ENCODE assay signal across 19 cellular contexts in genomic region chr19:32195706-32196610, GRCh38.
A peak's percentile ranks its signal among the peaks of the same experiment; 100 is the strongest.
DNase-seq lines count a peak whose midpoint lies in the region; ATAC-seq and TF ChIP-seq lines count a peak whose summit lies in the region.
"Had no signal": no experiment of that assay in that cellular context is flagged by ENCODE, and none has a peak within 500 bp of the region (broad histone marks: within the 10 kb centered on the region; RNA-seq: fewer than 3 reads in every experiment).

No MANE protein-coding gene starts in this region.

- no peaks in the 10 kb centered on the region for H3K79me1 ChIP-seq in H9 (ENCODE audit: insufficient read depth, low read depth, low read length, poor library complexity, severe bottlenecking)

- no peak for TF ChIP-seq CTCF in H9 (conservative IDR thresholded peaks at IDR 0.05)
- TF ChIP-seq CTCF in osteocyte (IDR thresholded peaks at IDR 0.05), result no peak
- TF ChIP-seq CTCF in type B pancreatic cell (conservative IDR thresholded peaks at IDR 0.05), result no peak

- no peak overlapping the region for H3K23ac ChIP-seq in H9 (ENCODE audit: insufficient read length, low read depth, low read length)

- H3K14ac ChIP-seq in H9 (ENCODE audit: insufficient read depth, low read length), result peak overlapping the region; percentile 40; the same call in 1 of the 2 replicates

- H3K9me3 Mint-ChIP-seq in H9 (peaks cover 0 to 6% of the 10 kb centered on the region in 2 experiments; a peak in 3 of 5 replicates), osteocyte (ENCODE audit: unreplicated experiment) (no peaks in the 10 kb centered on the region), type B pancreatic cell (peaks cover 4% of the 10 kb centered on the region)
- H3K9me3 Mint-ChIP-seq: CD8-positive, alpha-beta T cell had no signal

- H4K20me1 ChIP-seq in H9 (ENCODE audit: control insufficient read depth, insufficient read depth, insufficient read length), result no peaks in the 10 kb centered on the region
- H4K20me1 ChIP-seq: BLaER1 treated with 17β-estradiol and CSF1 and Interleukin-3, amounts not matched to agents 10 nM and 100 nM had no signal

- H3K23me2 ChIP-seq in H9 (ENCODE audit: insufficient read length, low read depth, low read length, poor library complexity, severe bottlenecking), result no peaks in the 10 kb centered on the region

- no peaks in the 10 kb centered on the region for H3K27me3 ChIP-seq in H9 (ENCODE audit: insufficient read depth, low read length)
- H3K27me3 ChIP-seq: BLaER1 treated with 17β-estradiol and CSF1 and Interleukin-3, amounts not matched to agents 10 nM and 100 nM had no signal

- no peak overlapping the region for H2BK15ac ChIP-seq in H9 (ENCODE audit: low read depth, low read length)

- no peak for DNase-seq in H9
- DNase-seq in islet precursor cell, result peak; percentile 28
- peak; percentile 68 for DNase-seq in osteocyte (ENCODE audit: extremely low spot score, unreplicated experiment)
- peak; percentile 42 for DNase-seq in type B pancreatic cell (ENCODE audit: extremely low spot score, unreplicated experiment)
- DNase-seq in midbrain (lab: John Stamatoyannopoulos, UW), result no peak
- DNase-seq: Calu3; CD8-positive, alpha-beta T cell; DND-41; EL; GOT3; H7 had no signal

- no peak overlapping the region for H2AFZ ChIP-seq in H9 (ENCODE audit: low read length)

- no peak overlapping the region for H3K4me3 Mint-ChIP-seq in H9
- no peak overlapping the region for H3K4me3 Mint-ChIP-seq in osteocyte (ENCODE audit: unreplicated experiment)
- H3K4me3 Mint-ChIP-seq in type B pancreatic cell, result no peak overlapping the region
- H3K4me3 Mint-ChIP-seq: B cell; CD8-positive, alpha-beta T cell had no signal

- no peak overlapping the region for H4K5ac ChIP-seq in H9 (ENCODE audit: insufficient read length, low read depth, low read length)

- no peak overlapping the region for H2BK120ac ChIP-seq in H9 (ENCODE audit: low read depth, low read length, poor library complexity, severe bottlenecking)

- WGBS in H9 (ENCODE audit: extremely low coverage, insufficient read length, low lambda C conversion rate), result no CpG with 5 or more reads among the region's 13 CpGs

- no peaks in the 10 kb centered on the region for H3K4me1 ChIP-seq in H9 (ENCODE audit: insufficient read depth, low read length)

- H3K56ac ChIP-seq in H9 (ENCODE audit: insufficient read length, low read depth, low read length), result no peak overlapping the region

- no peaks in the 10 kb centered on the region for H3K4me1 Mint-ChIP-seq in H9
- H3K4me1 Mint-ChIP-seq in osteocyte (ENCODE audit: unreplicated experiment), result no peaks in the 10 kb centered on the region
- H3K4me1 Mint-ChIP-seq in type B pancreatic cell (ENCODE audit: unreplicated experiment), result no peaks in the 10 kb centered on the region
- H3K4me1 Mint-ChIP-seq: B cell had no signal

- H3K18ac ChIP-seq in H9 (ENCODE audit: insufficient read length, low read depth, low read length), result no peak overlapping the region

- no peak overlapping the region for H2BK20ac ChIP-seq in H9 (ENCODE audit: low read depth, low read length, poor library complexity, severe bottlenecking)

- no peak overlapping the region for H2BK5ac ChIP-seq in H9 (ENCODE audit: insufficient read length, low read length)

- no peaks in the 10 kb centered on the region for H3K79me2 ChIP-seq in H9 (ENCODE audit: insufficient read depth, low read length)

- H3K4ac ChIP-seq in H9 (ENCODE audit: low read depth, low read length), result no peak overlapping the region

- H3K9ac ChIP-seq in H9 (ENCODE audit: extremely low read depth, insufficient read length, low read length), result no peak overlapping the region
- H3K9ac ChIP-seq: BLaER1 treated with 17β-estradiol and CSF1 and Interleukin-3, amounts not matched to agents 10 nM and 100 nM; KMS-11 had no signal

- no peak overlapping the region for H2AK5ac ChIP-seq in H9 (ENCODE audit: insufficient read length, low read length)

- H3K27ac Mint-ChIP-seq in H9, result no peak overlapping the region
- H3K27ac Mint-ChIP-seq in osteocyte (ENCODE audit: unreplicated experiment), result no peak overlapping the region
- H3K27ac Mint-ChIP-seq in type B pancreatic cell, result no peak overlapping the region
- H3K27ac Mint-ChIP-seq: B cell; CD8-positive, alpha-beta T cell had no signal

- H3K36me3 Mint-ChIP-seq in H9 (ENCODE audit: insufficient read depth in 1 of 3, low read depth in 3 of 3), result no peaks in the 10 kb centered on the region
- H3K36me3 Mint-ChIP-seq in osteocyte (ENCODE audit: unreplicated experiment), result no peaks in the 10 kb centered on the region
- H3K36me3 Mint-ChIP-seq in type B pancreatic cell, result no peaks in the 10 kb centered on the region
- H3K36me3 Mint-ChIP-seq: CD8-positive, alpha-beta T cell had no signal

- H3K9me3 ChIP-seq in H9 (ENCODE audit: control insufficient read depth, low read depth, low read length), result no peaks in the 10 kb centered on the region

- H4K8ac ChIP-seq in H9 (replicated peaks; ENCODE audit: insufficient read length, low read depth, low read length), result no peak overlapping the region

- H3K27me3 Mint-ChIP-seq in H9 (ENCODE audit: low read depth), result peaks cover 3% of the 10 kb centered on the region
- no peaks in the 10 kb centered on the region for H3K27me3 Mint-ChIP-seq in osteocyte (ENCODE audit: unreplicated experiment)
- H3K27me3 Mint-ChIP-seq in type B pancreatic cell, result peaks cover 9% of the 10 kb centered on the region
- H3K27me3 Mint-ChIP-seq: B cell had no signal

- no peak overlapping the region for H3K4me2 ChIP-seq in H9 (ENCODE audit: insufficient read depth, insufficient read length, low read length)
- H3K4me2 ChIP-seq: BLaER1 treated with 17β-estradiol and CSF1 and Interleukin-3, amounts not matched to agents 10 nM and 100 nM; KMS-11 had no signal

- H3K27ac ChIP-seq in H9 (ENCODE audit: insufficient read length, low read depth, low read length), result no peak overlapping the region
- H3K27ac ChIP-seq: 22Rv1; BLaER1 treated with 17β-estradiol and CSF1 and Interleukin-3, amounts not matched to agents 10 nM and 100 nM; HL-60; KMS-11 had no signal

- no peak for ATAC-seq in GM18511 (IDR thresholded peaks at IDR 0.05; ENCODE audit: unreplicated experiment)
- ATAC-seq in HG02610 (IDR thresholded peaks at IDR 0.05; ENCODE audit: unreplicated experiment), result no peak
- ATAC-seq: CD8-positive, alpha-beta T cell; GM12878 had no signal

- no peak overlapping the region for H4K91ac ChIP-seq in H9 (ENCODE audit: insufficient read length, low read depth, low read length)

- H3T11ph ChIP-seq in H9 (ENCODE audit: low read length), result no peak overlapping the region

- H2BK12ac ChIP-seq in H9 (ENCODE audit: insufficient read length, low read depth, low read length), result no peak overlapping the region

Comparison
In these comparisons a context has a peak if more than half of its experiments do, and no peak if none do; other contexts are left out.
1. DNase-seq: peak in islet precursor cell (single experiment), osteocyte (single experiment) and type B pancreatic cell (single experiment); none in H9 (single experiment) and midbrain (single experiment).